ENCODE assay signal across 14 cellular contexts in the genomic region with DNA sequence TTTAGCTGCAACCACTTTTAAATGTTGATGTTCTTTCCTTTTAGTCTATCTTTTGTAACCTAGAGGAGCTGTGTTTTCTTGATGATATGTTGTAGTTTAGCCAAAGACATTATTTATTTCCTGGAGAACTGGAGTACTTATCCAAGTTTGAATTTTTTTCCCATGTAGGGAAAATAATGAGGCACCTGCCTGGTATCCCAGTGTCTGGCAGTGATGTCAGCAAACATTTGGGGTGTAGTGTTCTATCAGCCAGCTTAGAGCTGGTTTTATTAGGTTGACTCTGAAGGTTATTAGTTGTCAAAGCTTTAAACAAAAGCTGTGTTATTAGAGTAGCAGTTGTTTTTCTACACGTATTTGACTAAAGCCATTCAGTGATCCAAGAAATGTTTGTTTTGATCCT. TPM values are rescaled to one million over a fixed set of nuclear protein-coding genes. Genes with fewer than 3 reads are reported as not detected.
DNase-seq lines count a peak whose midpoint lies in the region; ATAC-seq and TF ChIP-seq lines count a peak whose summit lies in the region.
"Had no signal": no experiment of that assay in that cellular context is flagged by ENCODE, and none has a peak within 500 bp of the region (broad histone marks: within the 10 kb centered on the region; RNA-seq: fewer than 3 reads in every experiment).

No MANE protein-coding gene starts in this region.

- no peaks in the 10 kb centered on the region for H3K27me3 Mint-ChIP-seq in activated naive CD4-positive, alpha-beta T cell treated with anti-CD3 and anti-CD28 coated beads, Interleukin-2, amount 10 ng/mL, durations not matched to agents 7 days and 5 days
- no peaks in the 10 kb centered on the region for H3K27me3 Mint-ChIP-seq in T-helper 17 cell
- H3K27me3 Mint-ChIP-seq in glutamatergic neuron (ENCODE audit: unreplicated experiment): peaks cover 6% of the 10 kb centered on the region
- no peaks in the 10 kb centered on the region for H3K27me3 Mint-ChIP-seq in type B pancreatic cell

- no peak overlapping the region for H3K4me3 Mint-ChIP-seq in activated naive CD4-positive, alpha-beta T cell treated with anti-CD3 and anti-CD28 coated beads, Interleukin-2, amount 10 ng/mL, durations not matched to agents 7 days and 5 days
- H3K4me3 Mint-ChIP-seq in T-helper 17 cell: no peak overlapping the region
- peak overlapping the region; percentile 99 for H3K4me3 Mint-ChIP-seq in glutamatergic neuron (ENCODE audit: unreplicated experiment)
- peak overlapping the region; percentile 94 for H3K4me3 Mint-ChIP-seq in type B pancreatic cell

- H3K4me1 Mint-ChIP-seq in activated naive CD4-positive, alpha-beta T cell treated with anti-CD3 and anti-CD28 coated beads, Interleukin-2, amount 10 ng/mL, durations not matched to agents 7 days and 5 days: peaks cover 46% of the 10 kb centered on the region
- H3K4me1 Mint-ChIP-seq in T-helper 17 cell (peaks cover 20% of the 10 kb centered on the region), glutamatergic neuron (ENCODE audit: low read depth, unreplicated experiment) (peaks cover 53% of the 10 kb centered on the region), type B pancreatic cell (ENCODE audit: unreplicated experiment) (peaks cover 32% of the 10 kb centered on the region)

- no peak for TF ChIP-seq CTCF in glutamatergic neuron (IDR thresholded peaks at IDR 0.05; ENCODE audit: partially characterized antibody, unreplicated experiment)
- TF ChIP-seq CTCF in type B pancreatic cell (conservative IDR thresholded peaks at IDR 0.05): no peak

- CTCF ChIA-PET in activated naive CD4-positive, alpha-beta T cell treated with anti-CD3 and anti-CD28 coated beads, Interleukin-2, amount 10 ng/mL, durations not matched to agents 7 days and 5 days (lab: Charles Lee): interaction anchor here (1.3 to 1.5 kb wide), 2 partner anchors 9 to 21 kb away, joined by 3 to 7 read pairs; no protein-coding TSS in a partner anchor

- DNase-seq in activated naive CD4-positive, alpha-beta T cell treated with anti-CD3 and anti-CD28 coated beads, Interleukin-2, amount 50 U/mL, for 72 hours (ENCODE audit: low spot score in 2 of 2): no peak
- DNase-seq in activated naive CD4-positive, alpha-beta T cell treated with anti-CD3 and anti-CD28 coated beads, Interleukin-2, amount 10 ng/mL, durations not matched to agents 7 days and 5 days: no peak
- DNase-seq in T-helper 17 cell: no peak
- no peak for DNase-seq in glutamatergic neuron
- no peak for DNase-seq in type B pancreatic cell (ENCODE audit: extremely low spot score, unreplicated experiment)
- DNase-seq in stimulated activated CD4-positive, alpha-beta T cell treated with anti-CD3 and anti-CD28 coated beads, Interleukin-1b, Interleukin-23, amount 100 ng/mL, for 48 hours: no peak
- DNase-seq: Caco-2, head of caudate nucleus, NCI-H1105, NCI-H2171, T-helper 2 cell had no signal

- no peaks in the 10 kb centered on the region for H3K9me3 ChIP-seq in T-helper 17 cell (ENCODE audit: control insufficient read depth, low read length, poor library complexity, severe bottlenecking)
- H3K9me3 ChIP-seq: Caco-2 had no signal

- H3K36me3 Mint-ChIP-seq in activated naive CD4-positive, alpha-beta T cell treated with anti-CD3 and anti-CD28 coated beads, Interleukin-2, amount 50 U/mL, for 72 hours: peaks cover 41 to 45% of the 10 kb centered on the region in 2 donors
- peaks cover 46% of the 10 kb centered on the region for H3K36me3 Mint-ChIP-seq in activated naive CD4-positive, alpha-beta T cell treated with anti-CD3 and anti-CD28 coated beads, Interleukin-2, amount 10 ng/mL, durations not matched to agents 7 days and 5 days
- H3K36me3 Mint-ChIP-seq in T-helper 17 cell (ENCODE audit: low read depth): peaks cover 4% of the 10 kb centered on the region
- H3K36me3 Mint-ChIP-seq in glutamatergic neuron (ENCODE audit: unreplicated experiment): no peaks in the 10 kb centered on the region
- peaks cover 15% of the 10 kb centered on the region for H3K36me3 Mint-ChIP-seq in type B pancreatic cell

- H3K9me3 Mint-ChIP-seq in activated naive CD4-positive, alpha-beta T cell treated with anti-CD3 and anti-CD28 coated beads, Interleukin-2, amount 50 U/mL, for 72 hours: no peaks in the 10 kb centered on the region
- H3K9me3 Mint-ChIP-seq in activated naive CD4-positive, alpha-beta T cell treated with anti-CD3 and anti-CD28 coated beads, Interleukin-2, amount 10 ng/mL, durations not matched to agents 7 days and 5 days: no peaks in the 10 kb centered on the region
- peaks cover 12% of the 10 kb centered on the region for H3K9me3 Mint-ChIP-seq in glutamatergic neuron (ENCODE audit: unreplicated experiment)
- no peaks in the 10 kb centered on the region for H3K9me3 Mint-ChIP-seq in type B pancreatic cell
- H3K9me3 Mint-ChIP-seq: stimulated activated effector memory CD8-positive, alpha-beta T cell treated with anti-CD3 and anti-CD28 coated beads, Interleukin-12 subunit alpha, Interleukin-12 subunit beta, amount 100 ng/mL, for 72 hours had no signal

- H3K27ac Mint-ChIP-seq in activated naive CD4-positive, alpha-beta T cell treated with anti-CD3 and anti-CD28 coated beads, Interleukin-2, amount 50 U/mL, for 72 hours: peak overlapping the region; percentile 65 to 88
- no peak overlapping the region for H3K27ac Mint-ChIP-seq in activated naive CD4-positive, alpha-beta T cell treated with anti-CD3 and anti-CD28 coated beads, Interleukin-2, amount 10 ng/mL, durations not matched to agents 7 days and 5 days
- H3K27ac Mint-ChIP-seq in T-helper 17 cell: peak overlapping the region; percentile 81
- peak overlapping the region; percentile 59 for H3K27ac Mint-ChIP-seq in glutamatergic neuron (ENCODE audit: unreplicated experiment)
- H3K27ac Mint-ChIP-seq in type B pancreatic cell: no peak overlapping the region

- ATAC-seq in activated naive CD4-positive, alpha-beta T cell treated with anti-CD3 and anti-CD28 coated beads, Interleukin-2, amount 50 U/mL, for 72 hours: no peak
- ATAC-seq in T-helper 17 cell: no peak
- ATAC-seq in HG02840 (IDR thresholded peaks at IDR 0.05; ENCODE audit: low FRiP score, unreplicated experiment): no peak
- ATAC-seq in GM21447 (IDR thresholded peaks at IDR 0.05; ENCODE audit: unreplicated experiment): no peak
- ATAC-seq: stimulated activated effector memory CD8-positive, alpha-beta T cell treated with anti-CD3 and anti-CD28 coated beads, Interleukin-12 subunit alpha, Interleukin-12 subunit beta, amount 100 ng/mL, for 72 hours had no signal

RNA-seq across cellular contexts. Expression of gene CTPS1, which starts 3.2 kb away (rescaled TPM):
- total RNA-seq in activated naive CD4-positive, alpha-beta T cell treated with anti-CD3 and anti-CD28 coated beads, Interleukin-2, amount 50 U/mL, for 72 hours: 10 to 100 TPM; 72.8 to 92.9 TPM
- total RNA-seq in T-helper 17 cell (10 to 100 TPM; 48.8 to 56.9 TPM), glutamatergic neuron (ENCODE audit: unreplicated experiment) (110 TPM), type B pancreatic cell (ENCODE audit: low replicate concordance) (34.3 and 60.5 TPM in 2 replicates)

RNA-seq across cellular contexts. Expression of gene SLFNL1, which starts 38.8 kb away (rescaled TPM):
- under 1 TPM; 0.11 to 0.39 TPM for total RNA-seq in activated naive CD4-positive, alpha-beta T cell treated with anti-CD3 and anti-CD28 coated beads, Interleukin-2, amount 50 U/mL, for 72 hours
- under 1 TPM; 0.18 to 0.22 TPM for total RNA-seq in T-helper 17 cell
- 0.20 TPM for total RNA-seq in glutamatergic neuron (ENCODE audit: unreplicated experiment)
- 0.14 and 0.60 TPM in 2 replicates for total RNA-seq in type B pancreatic cell (ENCODE audit: low replicate concordance)

Comparison
In these comparisons a context has a peak if more than half of its experiments do, and no peak if none do; other contexts are left out.
1. H3K27ac Mint-ChIP-seq: peak in activated naive CD4-positive, alpha-beta T cell treated with anti-CD3 and anti-CD28 coated beads, Interleukin-2, amount 50 U/mL, for 72 hours (2 of 2), T-helper 17 cell (single experiment) and glutamatergic neuron (single experiment); none in activated naive CD4-positive, alpha-beta T cell treated with anti-CD3 and anti-CD28 coated beads, Interleukin-2, amount 10 ng/mL, durations not matched to agents 7 days and 5 days (single experiment) and type B pancreatic cell (single experiment).
2. H3K4me3 Mint-ChIP-seq: peak in glutamatergic neuron (single experiment) and type B pancreatic cell (single experiment); none in activated naive CD4-positive, alpha-beta T cell treated with anti-CD3 and anti-CD28 coated beads, Interleukin-2, amount 10 ng/mL, durations not matched to agents 7 days and 5 days (single experiment) and T-helper 17 cell (single experiment).